11 cellular contexts compared by ENCODE assay signal in the genomic region with DNA sequence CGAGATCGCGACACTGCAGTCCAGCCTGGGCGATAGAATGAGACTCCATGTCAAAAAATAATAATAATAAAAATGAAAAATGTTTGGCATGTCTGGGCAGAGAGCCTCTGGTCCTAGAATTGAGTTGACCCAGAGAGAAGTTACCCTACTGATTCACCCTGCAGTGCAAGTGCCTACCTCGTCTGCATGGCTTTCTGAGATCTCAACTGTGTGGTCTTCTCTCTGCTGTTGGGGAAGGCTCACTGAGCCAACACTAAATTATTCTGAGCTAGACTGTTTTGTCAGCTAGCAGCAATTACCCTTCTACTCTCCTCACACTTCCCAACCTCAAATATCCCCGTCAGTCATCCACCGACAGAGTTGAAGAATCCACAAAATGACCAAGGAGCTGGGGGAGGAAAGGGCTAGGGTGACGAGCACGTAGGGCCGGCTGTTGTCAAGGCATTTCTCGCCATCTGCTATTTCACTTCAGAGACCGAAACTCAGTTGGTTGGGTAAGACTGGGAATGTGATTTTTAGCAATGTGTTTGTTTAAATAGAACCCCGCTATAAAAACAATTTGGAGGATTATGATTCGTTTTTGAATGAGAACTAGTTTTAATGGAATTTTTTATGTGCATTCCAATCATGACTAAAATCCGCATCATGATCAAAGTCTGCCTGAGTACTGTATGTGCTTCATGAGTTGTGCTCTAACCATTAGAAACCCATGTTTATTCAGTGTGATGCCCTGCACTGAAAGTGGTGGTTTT. TPM values are rescaled to one million over a fixed set of nuclear protein-coding genes. Genes with fewer than 3 reads are reported as not detected.
A peak's percentile ranks its signal among the peaks of the same experiment; 100 is the strongest.
DNase-seq lines count a peak whose midpoint lies in the region; ATAC-seq and TF ChIP-seq lines count a peak whose summit lies in the region.
"Had no signal": no experiment of that assay in that cellular context is flagged by ENCODE, and none has a peak within 500 bp of the region (broad histone marks: within the 10 kb centered on the region; RNA-seq: fewer than 3 reads in every experiment).

No MANE protein-coding gene starts in this region.

- intact Hi-C loops in natural killer cell (cut with micrococcal nuclease), result no loop called here

- peaks cover 0 to 15% of the 10 kb centered on the region in 2 donors for H3K27me3 Mint-ChIP-seq in natural killer cell (ENCODE audit: low read depth in 2 of 2)
- H3K27me3 Mint-ChIP-seq in immature natural killer cell (ENCODE audit: low read depth in 3 of 3), result peaks cover 2 to 5% (median 2%) of the 10 kb centered on the region in 3 donors

- no peak overlapping the region for H3K27ac Mint-ChIP-seq in stimulated activated effector memory CD8-positive, alpha-beta T cell treated with anti-CD3 and anti-CD28 coated beads, Interleukin-12 subunit alpha, Interleukin-12 subunit beta, amount 100 ng/mL, for 72 hours
- no peak overlapping the region for H3K27ac Mint-ChIP-seq in natural killer cell
- no peak overlapping the region for H3K27ac Mint-ChIP-seq in immature natural killer cell
- H3K27ac Mint-ChIP-seq: activated T-helper 2 cell treated with anti-CD3 and anti-CD28 coated beads, Interferon-gamma antibody, Interleukin-2, Interleukin-4, amounts not matched to agents 10 μg/mL and 5 μg/mL and 100 μg/mL, durations not matched to agents 14 hours and 24 hours and 36 hours; stimulated activated memory B cell treated with anti-CD40 and anti-IgM and Interleukin-4, amounts not matched to agents 10 μg/mL and 1 μg/mL and 100 μg/mL, for 72 hours had no signal

- ATAC-seq in stimulated activated effector memory CD8-positive, alpha-beta T cell treated with anti-CD3 and anti-CD28 coated beads, Interleukin-12 subunit alpha, Interleukin-12 subunit beta, amount 100 ng/mL, for 72 hours, result no peak
- ATAC-seq in natural killer cell, result no peak
- ATAC-seq: stimulated activated memory B cell treated with anti-CD40 and anti-IgM and Interleukin-4, amounts not matched to agents 10 μg/mL and 1 μg/mL and 100 μg/mL, for 72 hours had no signal

- no peaks in the 10 kb centered on the region for H3K9me3 Mint-ChIP-seq in stimulated activated effector memory CD8-positive, alpha-beta T cell treated with anti-CD3 and anti-CD28 coated beads, Interleukin-12 subunit alpha, Interleukin-12 subunit beta, amount 100 ng/mL, for 72 hours
- H3K9me3 Mint-ChIP-seq in natural killer cell, result no peaks in the 10 kb centered on the region
- no peaks in the 10 kb centered on the region for H3K9me3 Mint-ChIP-seq in immature natural killer cell
- H3K9me3 Mint-ChIP-seq: activated T-helper 2 cell treated with anti-CD3 and anti-CD28 coated beads, Interferon-gamma antibody, Interleukin-2, Interleukin-4, amounts not matched to agents 10 μg/mL and 5 μg/mL and 100 μg/mL, durations not matched to agents 14 hours and 24 hours and 36 hours had no signal

- TF ChIP-seq CTCF in RWPE1 (conservative IDR thresholded peaks at IDR 0.05; ENCODE audit: low read depth) (no peak), epithelial cell of proximal tubule (conservative IDR thresholded peaks at IDR 0.05; ENCODE audit: low read depth, low read length) (no peak), retinal pigment epithelial cell (conservative IDR thresholded peaks at IDR 0.05; ENCODE audit: low read depth, low read length) (no peak), natural killer cell (IDR thresholded peaks at IDR 0.05) (no peak)

- no peak overlapping the region for H3K4me3 ChIP-seq in epithelial cell of proximal tubule (ENCODE audit: low read depth, low read length)
- H3K4me3 ChIP-seq in retinal pigment epithelial cell (ENCODE audit: low read length), result peak overlapping the region; percentile 7

- H3K27ac ChIP-seq in RWPE1, result no peak overlapping the region; the same call in 1 of the 2 replicates
- H3K27ac ChIP-seq: WERI-Rb-1 had no signal

- POLR2A ChIA-PET in RWPE1 (lab: Yijun Ruan, JAX; ENCODE audit: low non-redundant PET), result interaction anchor here (0.7 kb wide), 1 partner anchor 700 kb away, joined by 3 read pairs; no protein-coding TSS in a partner anchor

- no peaks in the 10 kb centered on the region for H3K36me3 Mint-ChIP-seq in stimulated activated effector memory CD8-positive, alpha-beta T cell treated with anti-CD3 and anti-CD28 coated beads, Interleukin-12 subunit alpha, Interleukin-12 subunit beta, amount 100 ng/mL, for 72 hours
- H3K36me3 Mint-ChIP-seq in natural killer cell (no peaks in the 10 kb centered on the region), immature natural killer cell (no peaks in the 10 kb centered on the region)
- H3K36me3 Mint-ChIP-seq: stimulated activated memory B cell treated with anti-CD40 and anti-IgM and Interleukin-4, amounts not matched to agents 10 μg/mL and 1 μg/mL and 100 μg/mL, for 72 hours had no signal

- DNase-seq in ELR (ENCODE audit: low read depth) (peak; percentile 91), RWPE1 (ENCODE audit: low spot score) (peak; percentile 52), epithelial cell of proximal tubule (ENCODE audit: low read depth) (peak; percentile 58), retinal pigment epithelial cell (ENCODE audit: low read depth) (peak; percentile 42), NCI-H1105 treated with DMSO at 0.1 percent for 48 hours (lab: John Stamatoyannopoulos, UW) (no peak), natural killer cell (no peak), immature natural killer cell (no peak)
- DNase-seq in stimulated activated effector memory CD8-positive, alpha-beta T cell treated with anti-CD3 and anti-CD28 coated beads, Interleukin-12 subunit alpha, Interleukin-12 subunit beta, amount 100 ng/mL, for 72 hours (ENCODE audit: low spot score in 2 of 2), result no peak
- DNase-seq: WERI-Rb-1 had no signal

- CTCF ChIA-PET in RWPE1 (lab: Yijun Ruan, JAX), result interaction anchor here (0.6 kb wide), 1 partner anchor 128 kb away, joined by 4 read pairs; no protein-coding TSS in a partner anchor

- no peak overlapping the region for H3K4me3 Mint-ChIP-seq in stimulated activated effector memory CD8-positive, alpha-beta T cell treated with anti-CD3 and anti-CD28 coated beads, Interleukin-12 subunit alpha, Interleukin-12 subunit beta, amount 100 ng/mL, for 72 hours
- H3K4me3 Mint-ChIP-seq in natural killer cell (no peak overlapping the region), immature natural killer cell (no peak overlapping the region)
- H3K4me3 Mint-ChIP-seq: stimulated activated memory B cell treated with anti-CD40 and anti-IgM and Interleukin-4, amounts not matched to agents 10 μg/mL and 1 μg/mL and 100 μg/mL, for 72 hours had no signal

- no peaks in the 10 kb centered on the region for H3K4me1 Mint-ChIP-seq in stimulated activated effector memory CD8-positive, alpha-beta T cell treated with anti-CD3 and anti-CD28 coated beads, Interleukin-12 subunit alpha, Interleukin-12 subunit beta, amount 100 ng/mL, for 72 hours
- no peaks in the 10 kb centered on the region for H3K4me1 Mint-ChIP-seq in natural killer cell
- H3K4me1 Mint-ChIP-seq in immature natural killer cell, result no peaks in the 10 kb centered on the region
- H3K4me1 Mint-ChIP-seq: stimulated activated memory B cell treated with anti-CD40 and anti-IgM and Interleukin-4, amounts not matched to agents 10 μg/mL and 1 μg/mL and 100 μg/mL, for 72 hours had no signal

RNA-seq across cellular contexts. Expression of gene MAS1, which starts 9.4 kb away (rescaled TPM):
- total RNA-seq in epithelial cell of proximal tubule (not detected in 2 replicates), natural killer cell (not detected)
- polyA plus RNA-seq in immature natural killer cell, result not detected
- total RNA-seq: activated T-helper 2 cell treated with anti-CD3 and anti-CD28 coated beads, Interferon-gamma antibody, Interleukin-2, Interleukin-4, amounts not matched to agents 10 μg/mL and 5 μg/mL and 100 μg/mL, durations not matched to agents 14 hours and 24 hours and 36 hours had no signal

Comparison
In these comparisons a context has a peak if more than half of its experiments do, and no peak if none do; other contexts are left out.
1. DNase-seq: peak in ELR (single experiment), RWPE1 (single experiment), epithelial cell of proximal tubule (single experiment) and retinal pigment epithelial cell (single experiment); none in NCI-H1105 treated with DMSO at 0.1 percent for 48 hours (single experiment), stimulated activated effector memory CD8-positive, alpha-beta T cell treated with anti-CD3 and anti-CD28 coated beads, Interleukin-12 subunit alpha, Interleukin-12 subunit beta, amount 100 ng/mL, for 72 hours (0 of 2), natural killer cell (single experiment) and immature natural killer cell (0 of 3).